Comparison of ENCODE assay signal across 8 cellular contexts in the genomic region with DNA sequence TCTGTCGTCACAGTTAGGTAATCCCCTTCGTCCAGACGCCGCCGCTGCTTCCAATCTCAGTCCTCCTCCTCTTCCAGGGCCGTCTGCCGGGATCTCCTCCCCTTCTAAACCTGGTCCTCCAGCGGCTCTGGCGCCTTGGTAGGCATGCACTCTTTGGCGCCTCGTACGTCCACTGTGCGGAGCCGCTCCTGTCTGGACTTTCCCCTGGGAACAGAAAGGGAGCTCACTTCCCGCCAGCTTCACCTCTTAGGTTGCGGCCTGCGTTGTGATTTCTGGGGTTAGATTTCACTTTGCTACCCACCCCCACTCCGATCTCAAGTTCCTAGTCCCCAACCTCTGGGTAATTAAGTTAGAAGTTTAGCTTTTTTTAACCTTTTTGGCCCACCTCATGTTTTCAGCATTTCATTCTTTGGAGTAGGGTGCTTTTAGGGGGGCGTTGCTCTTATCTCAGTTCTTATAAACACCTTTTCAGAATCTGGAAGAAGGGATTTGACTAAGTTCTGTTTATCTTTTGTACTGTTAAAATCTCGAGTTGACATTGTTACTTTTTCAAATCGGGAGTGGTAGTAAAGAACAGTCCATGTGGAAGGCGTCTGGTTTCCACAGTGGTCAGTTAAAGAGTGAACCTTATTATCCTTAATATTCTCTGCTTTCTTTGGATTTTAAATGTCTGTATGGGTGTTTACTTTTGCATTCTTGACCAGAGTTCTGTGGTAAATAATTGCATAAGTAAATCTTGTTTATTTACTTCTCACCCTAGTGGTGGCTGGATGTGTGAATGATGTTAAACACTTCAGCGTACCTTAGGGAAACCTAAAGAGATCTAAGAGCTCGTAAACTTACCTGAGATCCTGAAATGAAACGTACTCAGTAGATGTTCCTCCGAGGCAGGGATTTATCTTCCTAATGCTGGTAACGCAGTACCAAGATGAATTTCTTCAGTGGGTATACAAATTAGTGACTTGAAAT. TPM values are rescaled to one million over a fixed set of nuclear protein-coding genes. Genes with fewer than 3 reads are reported as not detected.
DNase-seq lines count a peak whose midpoint lies in the region; ATAC-seq, FAIRE-seq and TF ChIP-seq lines count a peak whose summit lies in the region.

No MANE protein-coding gene starts in this region.

- H3K9me1 ChIP-seq in K562 (ENCODE audit: control insufficient read depth, insufficient read depth, low read length), result no peaks in the 10 kb centered on the region

- FAIRE-seq in A549 (lab: Jason Lieb, UNC) (no peak), K562 (lab: Jason Lieb, UNC) (peak; percentile 48)

- in situ Hi-C loops in K562 (cut with MboI), result no loop called here

- peaks cover 7% of the 10 kb centered on the region; the same call in 2 of the 3 replicates for H3K4me1 ChIP-seq in A549
- H3K4me1 ChIP-seq in K562 (replicated peaks in 1 of 2; ENCODE audit: control insufficient read depth in 2 of 2, insufficient read depth in 2 of 2, low read length in 2 of 2), result peaks cover 0 to 5% of the 10 kb centered on the region in 2 experiments; a peak in 1 of 5 replicates

- H3K27ac Mint-ChIP-seq in stimulated activated naive B cell treated with anti-CD40 and anti-IgM and Interleukin-4, amounts not matched to agents 10 μg/mL and 1 μg/mL and 100 μg/mL, for 72 hours, result peak overlapping the region; percentile 98

- H3K4me2 ChIP-seq in A549 (peak overlapping the region; percentile 81), K562 (ENCODE audit: insufficient read depth, low read length) (peak overlapping the region; percentile 92)

- H3K27me3 ChIP-seq in GM06990 (replicated peaks; ENCODE audit: control insufficient read depth, insufficient read depth, low read length), result no peaks in the 10 kb centered on the region
- no peaks in the 10 kb centered on the region for H3K27me3 ChIP-seq in K562 (ENCODE audit: control insufficient read depth in 2 of 2, insufficient read depth in 2 of 2, low read length in 2 of 2)

- peaks cover 11 to 15% of the 10 kb centered on the region in 2 donors for H3K36me3 Mint-ChIP-seq in stimulated activated naive B cell treated with anti-CD40 and anti-IgM and Interleukin-4, amounts not matched to agents 10 μg/mL and 1 μg/mL and 100 μg/mL, for 72 hours

- WGBS in A549 (ENCODE audit: missing lambda C conversion rate), result 2% methylated on average over 23 of the region's 27 CpGs
- 1% methylated on average over 24 of the region's 27 CpGs for WGBS in K562 (ENCODE audit: insufficient coverage, low coverage, missing lambda C conversion rate)

- peaks cover 17 to 44% of the 10 kb centered on the region in 2 donors for H3K4me1 Mint-ChIP-seq in stimulated activated naive B cell treated with anti-CD40 and anti-IgM and Interleukin-4, amounts not matched to agents 10 μg/mL and 1 μg/mL and 100 μg/mL, for 72 hours

- peak overlapping the region; percentile 91 to 97 for H3K4me3 Mint-ChIP-seq in stimulated activated naive B cell treated with anti-CD40 and anti-IgM and Interleukin-4, amounts not matched to agents 10 μg/mL and 1 μg/mL and 100 μg/mL, for 72 hours

- peak overlapping the region; percentile 92 to 98 for H3K9ac ChIP-seq in K562 (ENCODE audit: insufficient read depth in 1 of 2, low read depth in 2 of 2, low read length in 2 of 2)

- H3K79me2 ChIP-seq in K562 (ENCODE audit: control insufficient read depth, insufficient read depth, low read length), result peaks cover 58% of the 10 kb centered on the region

- TF ChIP-seq CTCF in A549 (IDR thresholded peaks at IDR 0.05), result no peak
- no peak for TF ChIP-seq CTCF in GM06990 (IDR thresholded peaks at IDR 0.05; ENCODE audit: insufficient read depth, low read length, poor library complexity, severe bottlenecking)
- peak in 1 of 3 experiments; percentile 23; a peak in 1 of 6 replicates for TF ChIP-seq CTCF in K562 (IDR thresholded peaks at IDR 0.05 in 2 of 3, conservative IDR thresholded peaks at IDR 0.05 in 1 of 3; ENCODE audit: insufficient read depth in 2 of 3, low read depth in 1 of 3, low read length in 3 of 3)

- H3K27ac ChIP-seq in A549 (peak overlapping the region; percentile 91 to 97), K562 (ENCODE audit: extremely low read depth, low read depth, low read length) (peak overlapping the region; percentile 98)

- no peaks in the 10 kb centered on the region for H3K27me3 Mint-ChIP-seq in stimulated activated naive B cell treated with anti-CD40 and anti-IgM and Interleukin-4, amounts not matched to agents 10 μg/mL and 1 μg/mL and 100 μg/mL, for 72 hours

- TF ChIP-seq RAD21 in A549 (conservative IDR thresholded peaks at IDR 0.05 in 1 of 2, IDR thresholded peaks at IDR 0.05 in 1 of 2) (no peak), K562 (CRISPR knock-in tag; conservative IDR thresholded peaks at IDR 0.05 in 1 of 2, IDR thresholded peaks at IDR 0.05 in 1 of 2) (no peak)

- ATAC-seq in A549, result peak; percentile 61 to 65
- peak; percentile 2 for ATAC-seq in HG02885 (IDR thresholded peaks at IDR 0.05; ENCODE audit: poor library complexity, unreplicated experiment)
- peak; percentile 57 for ATAC-seq in K562
- ATAC-seq in stimulated activated naive B cell treated with anti-CD40 and anti-IgM and Interleukin-4, amounts not matched to agents 10 μg/mL and 1 μg/mL and 100 μg/mL, for 72 hours (replicated peaks), result peak; percentile 6 to 11

- TF ChIP-seq EP300 in A549 (IDR thresholded peaks at IDR 0.05) (no peak), K562 (IDR thresholded peaks at IDR 0.05; ENCODE audit: low read length) (no peak)

- CTCF ChIA-PET in A549 (lab: Yijun Ruan, JAX) (interaction anchor here (0.6 to 1.9 kb wide), 7 partner anchors 16 to 1032 kb away, joined by 3 to 6 read pairs (median 3); no protein-coding TSS in a partner anchor), K562 (lab: Yijun Ruan, JAX; ENCODE audit: low intra/inter-chr PET ratio) (interaction anchor here (0.6 kb wide), 1 partner anchor 595 kb away, joined by 3 read pairs; no protein-coding TSS in a partner anchor)

- H3K9me3 ChIP-seq in A549, result no peaks in the 10 kb centered on the region
- no peaks in the 10 kb centered on the region for H3K9me3 ChIP-seq in K562 (replicated peaks; ENCODE audit: control insufficient read depth, insufficient read depth, low read depth, low read length)

- H3K36me3 ChIP-seq in GM06990 (ENCODE audit: control insufficient read depth, insufficient read depth, low read length) (no peaks in the 10 kb centered on the region), K562 (ENCODE audit: control insufficient read depth, insufficient read depth, low read length) (peaks cover 17% of the 10 kb centered on the region; the same call in 2 of the 3 replicates)

- POLR2A ChIA-PET in A549 (lab: Yijun Ruan, JAX) (interaction anchor here (0.5 to 1.7 kb wide), 9 partner anchors 8 to 140 kb away, joined by 3 to 8 read pairs (median 6); partner anchors contain the start of gene EIF3J), K562 (lab: Yijun Ruan, JAX) (interaction anchor here (0.5 to 5.3 kb wide), 20 partner anchors 8 to 384 kb away, joined by 3 to 58 read pairs (median 4); partner anchors contain the start of gene GOLM2)

- intact Hi-C loops in K562 (cut with micrococcal nuclease), result loop anchor here (5.0 kb wide), 2 partner anchors 131 to 211 kb away; no protein-coding TSS in a partner anchor

- H4K20me1 ChIP-seq in K562 (replicated peaks; ENCODE audit: control insufficient read depth, insufficient read depth, low read length), result 0 out of 2 replicates have a peak, but pooled peaks cover 4% of the 10 kb centered on the region

- no peaks in the 10 kb centered on the region for H3K9me3 Mint-ChIP-seq in stimulated activated naive B cell treated with anti-CD40 and anti-IgM and Interleukin-4, amounts not matched to agents 10 μg/mL and 1 μg/mL and 100 μg/mL, for 72 hours

- peak overlapping the region; percentile 96 for H2AFZ ChIP-seq in K562 (ENCODE audit: low read depth, low read length)

- TF ChIP-seq POLR2A in A549 (IDR thresholded peaks at IDR 0.05; ENCODE audit: low read length) (no peak), K562 (conservative IDR thresholded peaks at IDR 0.05) (no peak)

- H3K4me3 ChIP-seq in A549 (peak overlapping the region; percentile 60), GM06990 (replicated peaks; ENCODE audit: low read depth, low read length) (peak overlapping the region; percentile 99), K562 (peak overlapping the region; percentile 73)

- DNase-seq in A549 (ENCODE audit: low read depth in 1 of 2, low spot score in 1 of 2), result peak; percentile 15 to 28
- no peak for DNase-seq in GM06990 (ENCODE audit: extremely low read depth, insufficient read length)
- DNase-seq in NCI-H446 treated with DMSO at 0.1 percent for 48 hours (lab: John Stamatoyannopoulos, UW), result peak; percentile 53
- peak in 2 of 4 experiments; percentile 50 to 70 for DNase-seq in K562 (ENCODE audit: extremely low read depth in 1 of 4, low spot score in 3 of 4)
- DNase-seq in iris pigment epithelial cell (ENCODE audit: low read depth), result peak; percentile 65
- DNase-seq in stimulated activated naive B cell treated with anti-CD40 and anti-IgM and Interleukin-4, amounts not matched to agents 10 μg/mL and 1 μg/mL and 100 μg/mL, for 72 hours, result no peak
- DNase-seq in activated CD4-positive, alpha-beta T cell treated with anti-CD3 and anti-CD28 coated beads for 48 hours, result no peak

- TSS peak; percentile 67 for BruUV-seq in K562 (replicated peaks; lab: Mats Ljungman, UMichigan)

RNA-seq across cellular contexts. Expression of gene CTDSPL2, which starts 0.6 kb away (rescaled TPM):
- 36.4 and 50.1 TPM in 2 replicates for polyA plus RNA-seq in A549 (2011; rRNA removed)
- 6.3 and 7.2 TPM in 2 replicates for polyA plus RNA-seq in A549 (2012; cell fraction: cytosol; rRNA removed)
- polyA plus RNA-seq in A549 (2012; cell fraction: nucleus; rRNA removed), result 4.8 TPM in 2 replicates
- 15.4 to 18.4 TPM (median 17.1 TPM) in 3 replicates for polyA plus RNA-seq in A549 (2017; fragmentation: RNase III; extraction: RNeasy Plus Mini Kit Qiagen cat#74134 plus additional on column Dnase treatment)
- 49.4 and 73.1 TPM in 2 replicates for polyA minus RNA-seq in A549 (2011; rRNA and poly(A)+ RNA removed)
- 146 and 232 TPM in 2 replicates for total RNA-seq in K562 (2011; cell fraction: chromatin; rRNA removed; ENCODE audit: low replicate concordance)
- 94.1 and 123 TPM in 2 replicates for total RNA-seq in K562 (2011; cell fraction: nucleolus; rRNA removed)
- total RNA-seq in K562 (2011; cell fraction: nucleoplasm; rRNA removed), result 140 and 190 TPM in 2 replicates
- 79.0 and 102 TPM in 2 replicates for total RNA-seq in K562 (2014; rRNA removed)
- 59.5 and 74.6 TPM in 2 replicates for total RNA-seq in K562 (2014; rRNA removed; fragmentation: Illumina TruSeq; extraction: Trizol)
- total RNA-seq in K562 (2015; rRNA removed; fragmentation: Illumina TruSeq; extraction: Trizol), result 71.1 and 74.9 TPM in 2 replicates
- total RNA-seq in K562 (2021), result 53.1 and 55.3 TPM in 2 replicates
- 45.5 and 67.1 TPM in 2 replicates for polyA plus RNA-seq in K562 (2011; rRNA removed)
- polyA plus RNA-seq in K562 (2011; cell fraction: cytosol; rRNA removed), result 13.5 and 17.9 TPM in 2 replicates
- polyA plus RNA-seq in K562 (2011; cell fraction: nucleus; rRNA removed), result 77.5 and 80.3 TPM in 2 replicates
- polyA plus RNA-seq in K562 (2012), result 31.4 and 52.7 TPM in 2 replicates
- polyA plus RNA-seq in K562 (2014; fragmentation: Illumina TruSeq; extraction: Trizol), result 50.1 and 51.6 TPM in 2 replicates
- 10 to 100 TPM; 16.8 to 36.0 TPM for polyA plus RNA-seq in K562 (2014; fragmentation: Nextera tagmentation; extraction: Ambion mirVana)
- polyA plus RNA-seq in K562 (2014; rRNA removed), result 19.9 and 21.0 TPM in 2 replicates
- polyA minus RNA-seq in K562 (2011; rRNA and poly(A)+ RNA removed), result 221 and 262 TPM in 2 replicates
- 58.0 and 66.3 TPM in 2 replicates for polyA minus RNA-seq in K562 (2011; cell fraction: cytosol; rRNA and poly(A)+ RNA removed)
- 89.9 and 134 TPM in 2 replicates for polyA minus RNA-seq in K562 (2011; cell fraction: nucleus; rRNA and poly(A)+ RNA removed)

Comparison
In these comparisons a context has a peak if more than half of its experiments do, and no peak if none do; other contexts are left out.
1. ATAC-seq: peak in every context shown above with its lines; median percentile 63 in A549; 57 in K562; 8 in stimulated activated naive B cell treated with anti-CD40 and anti-IgM and Interleukin-4, amounts not matched to agents 10 μg/mL and 1 μg/mL and 100 μg/mL, for 72 hours; 2 in HG02885.
2. DNase-seq: peak in A549 (2 of 2), NCI-H446 treated with DMSO at 0.1 percent for 48 hours (single experiment) and iris pigment epithelial cell (single experiment); none in GM06990 (single experiment), stimulated activated naive B cell treated with anti-CD40 and anti-IgM and Interleukin-4, amounts not matched to agents 10 μg/mL and 1 μg/mL and 100 μg/mL, for 72 hours (single experiment) and activated CD4-positive, alpha-beta T cell treated with anti-CD3 and anti-CD28 coated beads for 48 hours (single experiment).
3. Of the 35 proteins assayed by ChIP-seq in both K562 and A549: peak only in K562: BHLHE40, HDAC2, KDM1A and MAX; only in A549: E2F6 and HMGXB4; in both: none; in neither: 26; mixed calls (peak in some experiments, not most) for 3.
4. Peak in every context shown above with its lines, with median percentiles within 50 percentile points of each other: H3K4me3 ChIP-seq.